In the genomic region with DNA sequence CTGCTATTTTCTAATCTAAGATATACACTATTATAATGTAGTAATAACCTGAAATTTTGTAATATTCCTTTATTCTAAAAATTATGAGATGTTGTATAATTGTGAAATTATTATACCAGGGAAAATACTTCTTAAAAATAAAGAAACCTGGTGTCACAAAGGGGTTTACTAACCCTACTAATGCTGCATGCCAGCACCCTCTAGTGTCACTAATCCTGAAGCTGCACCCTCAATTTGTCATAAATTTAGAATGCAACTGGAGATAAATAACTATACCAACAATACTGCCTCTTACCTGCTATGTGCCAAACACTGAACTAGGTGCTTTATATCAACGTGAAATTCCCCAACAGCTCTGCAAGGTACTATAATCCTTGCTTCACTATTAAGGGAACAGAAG, we compare ENCODE assay signal across 9 cellular contexts. TPM values are rescaled to one million over a fixed set of nuclear protein-coding genes. Genes with fewer than 3 reads are reported as not detected.
DNase-seq lines count a peak whose midpoint lies in the region; ATAC-seq and TF ChIP-seq lines count a peak whose summit lies in the region.
"Had no signal": no experiment of that assay in that cellular context is flagged by ENCODE, and none has a peak within 500 bp of the region (broad histone marks: within the 10 kb centered on the region; RNA-seq: fewer than 3 reads in every experiment).

No MANE protein-coding gene starts in this region.

- no peak overlapping the region for H4K8ac ChIP-seq in mesenchymal stem cell (ENCODE audit: low read length)

- H3K18ac ChIP-seq in mesenchymal stem cell (ENCODE audit: low read depth in 1 of 2, low read length in 2 of 2), result no peak overlapping the region

- no peak overlapping the region for H3K9ac ChIP-seq in mesenchymal stem cell (ENCODE audit: low read length)
- H3K9ac ChIP-seq: BLaER1 had no signal

- H4K91ac ChIP-seq in mesenchymal stem cell (ENCODE audit: low read length), result no peak overlapping the region

- H4K20me1 ChIP-seq in osteoblast (ENCODE audit: insufficient read depth, low read length), result peaks cover 35% of the 10 kb centered on the region

- ATAC-seq in HG03457 (IDR thresholded peaks at IDR 0.05; ENCODE audit: unreplicated experiment), result no peak

- peaks cover 24% of the 10 kb centered on the region for H3K79me1 ChIP-seq in mesenchymal stem cell (replicated peaks; ENCODE audit: low read length, poor library complexity, severe bottlenecking)

- no peak overlapping the region for H2AK5ac ChIP-seq in mesenchymal stem cell (ENCODE audit: low read length, severe bottlenecking)

- H3K27me3 ChIP-seq in osteoblast (ENCODE audit: insufficient read depth, low read length), result no peaks in the 10 kb centered on the region
- no peaks in the 10 kb centered on the region for H3K27me3 ChIP-seq in mesenchymal stem cell (ENCODE audit: control insufficient read depth in 1 of 2, insufficient read depth in 1 of 2, low read length in 2 of 2)
- H3K27me3 ChIP-seq: BLaER1 had no signal

- peaks cover 57% of the 10 kb centered on the region for H3K36me3 ChIP-seq in osteoblast (ENCODE audit: insufficient read depth, low read length)
- H3K36me3 ChIP-seq in mesenchymal stem cell (ENCODE audit: control insufficient read depth in 1 of 2, insufficient read depth in 2 of 2, low read depth in 1 of 2, low read length in 2 of 2), result peaks cover 3 to 81% of the 10 kb centered on the region in 2 experiments

- peaks cover 4% of the 10 kb centered on the region for H3K4me1 ChIP-seq in osteoblast (ENCODE audit: insufficient read depth, low read length)
- no peaks in the 10 kb centered on the region for H3K4me1 ChIP-seq in mesenchymal stem cell (ENCODE audit: control insufficient read depth, insufficient read depth, low read depth, low read length)
- H3K4me1 ChIP-seq: BLaER1 had no signal

- H2BK120ac ChIP-seq in mesenchymal stem cell (ENCODE audit: low read depth, low read length), result no peak overlapping the region

- 100% methylated on average over 1 of the region's 1 CpG for WGBS in mesenchymal stem cell

- H3K4me3 ChIP-seq in choroid plexus epithelial cell (ENCODE audit: low read depth, low read length), result no peak overlapping the region
- no peak overlapping the region for H3K4me3 ChIP-seq in osteoblast (ENCODE audit: insufficient read depth, low read length)
- no peak overlapping the region for H3K4me3 ChIP-seq in mesenchymal stem cell (ENCODE audit: insufficient read depth in 1 of 2, low read depth in 1 of 2, low read length in 2 of 2)
- H3K4me3 ChIP-seq: BLaER1 had no signal

- H2BK15ac ChIP-seq in mesenchymal stem cell (ENCODE audit: low read depth, poor library complexity, severe bottlenecking), result no peak overlapping the region

- no peak overlapping the region for H2BK12ac ChIP-seq in mesenchymal stem cell (ENCODE audit: low read length in 2 of 2)

- no peak overlapping the region for H3K4ac ChIP-seq in mesenchymal stem cell (ENCODE audit: low read depth in 1 of 2, low read length in 2 of 2)

- H3K23ac ChIP-seq in mesenchymal stem cell (ENCODE audit: low read length in 2 of 2), result no peak overlapping the region

- TF ChIP-seq CTCF in choroid plexus epithelial cell (conservative IDR thresholded peaks at IDR 0.05; ENCODE audit: low read depth, low read length) (peak; percentile 61), osteoblast (IDR thresholded peaks at IDR 0.05; ENCODE audit: extremely low read depth, low read depth, low read length) (peak; percentile 41)

- no peak overlapping the region for H3K14ac ChIP-seq in mesenchymal stem cell (ENCODE audit: low read length in 2 of 2)

- peak; percentile 6 for DNase-seq in DMS79 treated with DMSO at 0.1 percent for 48 hours (lab: John Stamatoyannopoulos, UW)
- no peak for DNase-seq in DMS79 (lab: John Stamatoyannopoulos, UW)
- DNase-seq in NAMALWA (ENCODE audit: low spot score), result peak; percentile 55
- DNase-seq in choroid plexus epithelial cell (ENCODE audit: low read depth), result peak; percentile 52
- DNase-seq in osteoblast (ENCODE audit: insufficient read length, low spot score, missing footprints), result no peak
- DNase-seq in mesenchymal stem cell, result no peak
- DNase-seq in activated CD8-positive, alpha-beta memory T cell treated with anti-CD3 and anti-CD28 coated beads, Interleukin-2, amount 50 U/mL, for 48 hours, result no peak

- peaks cover 60% of the 10 kb centered on the region for H3K79me2 ChIP-seq in osteoblast (ENCODE audit: insufficient read depth, low read length)

- H3K4me2 ChIP-seq in osteoblast (ENCODE audit: insufficient read depth, low read length), result no peak overlapping the region
- H3K4me2 ChIP-seq in mesenchymal stem cell (ENCODE audit: low read length, poor library complexity, severe bottlenecking), result no peak overlapping the region
- H3K4me2 ChIP-seq: BLaER1 had no signal

- H3K9me3 ChIP-seq in osteoblast (ENCODE audit: low read depth, low read length) (no peaks in the 10 kb centered on the region), mesenchymal stem cell (ENCODE audit: control insufficient read depth, low read length) (no peaks in the 10 kb centered on the region)
- H3K9me3 ChIP-seq: BLaER1 had no signal

- H3K27ac ChIP-seq in osteoblast (ENCODE audit: low read depth, low read length) (no peak overlapping the region), mesenchymal stem cell (ENCODE audit: low read length, poor library complexity, severe bottlenecking) (no peak overlapping the region)
- H3K27ac ChIP-seq: BLaER1 had no signal

- no peak overlapping the region for H2BK5ac ChIP-seq in mesenchymal stem cell (ENCODE audit: low read depth, low read length, poor library complexity, severe bottlenecking)

- H2AFZ ChIP-seq in osteoblast (ENCODE audit: low read length) (no peak overlapping the region), mesenchymal stem cell (ENCODE audit: low read depth, low read length) (no peak overlapping the region)

RNA-seq across cellular contexts. Expression of gene TM9SF3, which starts 30.8 kb away (rescaled TPM):
- total RNA-seq in osteoblast, result 118 and 124 TPM in 2 replicates
- 67.7 TPM for polyA plus RNA-seq in mesenchymal stem cell (2013, experiment 1 of 2)
- polyA plus RNA-seq in mesenchymal stem cell (2013, experiment 2 of 2), result 72.9 TPM

RNA-seq across cellular contexts. Expression of gene TLL2, which starts 42.3 kb away (rescaled TPM):
- total RNA-seq in osteoblast, result under 0.01 and 0.36 TPM in 2 replicates
- polyA plus RNA-seq in mesenchymal stem cell (2013, experiment 1 of 2), result not detected
- not detected for polyA plus RNA-seq in mesenchymal stem cell (2013, experiment 2 of 2)

Comparison
In these comparisons a context has a peak if more than half of its experiments do, and no peak if none do; other contexts are left out.
1. DNase-seq: peak in DMS79 treated with DMSO at 0.1 percent for 48 hours (single experiment), NAMALWA (single experiment) and choroid plexus epithelial cell (single experiment); none in DMS79 (single experiment), osteoblast (single experiment), mesenchymal stem cell (single experiment) and activated CD8-positive, alpha-beta memory T cell treated with anti-CD3 and anti-CD28 coated beads, Interleukin-2, amount 50 U/mL, for 48 hours (single experiment).